ENCODE assay signal across 10 cellular contexts in genomic region chr17:76687278-76688164, GRCh38. TPM values are rescaled to one million over a fixed set of nuclear protein-coding genes. Genes with fewer than 3 reads are reported as not detected.
DNase-seq lines count a peak whose midpoint lies in the region; ATAC-seq and TF ChIP-seq lines count a peak whose summit lies in the region.
"Had no signal": no experiment of that assay in that cellular context is flagged by ENCODE, and none has a peak within 500 bp of the region (broad histone marks: within the 10 kb centered on the region; RNA-seq: fewer than 3 reads in every experiment).

No MANE protein-coding gene starts in this region.

- H3K9ac ChIP-seq in muscle layer of colon (ENCODE audit: low read length) = peak overlapping the region; percentile 22

- H3K4me1 ChIP-seq in Panc1 (ENCODE audit: control insufficient read depth, insufficient read depth, low read length) = peaks cover 29% of the 10 kb centered on the region
- peaks cover 87% of the 10 kb centered on the region for H3K4me1 ChIP-seq in muscle layer of colon (ENCODE audit: insufficient read depth, low read length)

- TF ChIP-seq CTCF in Panc1 (IDR thresholded peaks at IDR 0.05) (no peak), fibroblast of the aortic adventitia (IDR thresholded peaks at IDR 0.05; ENCODE audit: insufficient read depth, low read length) (no peak)

- H3K36me3 ChIP-seq in Panc1 (ENCODE audit: control insufficient read depth, insufficient read depth, low read length) (no peaks in the 10 kb centered on the region), muscle layer of colon (ENCODE audit: insufficient read depth, low read length) (peaks cover 18% of the 10 kb centered on the region)

- CTCF ChIA-PET in Panc1 (lab: Charles Lee) = no interaction called here

- peak overlapping the region; percentile 10; the same call in 1 of the 2 replicates for H3K27ac ChIP-seq in Panc1 (ENCODE audit: low read length)
- peak overlapping the region; percentile 96 for H3K27ac ChIP-seq in muscle layer of colon (ENCODE audit: low read depth, low read length)
- H3K27ac ChIP-seq in temporal lobe (ENCODE audit: low read depth, low read length) = peak overlapping the region; percentile 50

- no TSS peak for BruUV-seq in Panc1 (replicated peaks; lab: Mats Ljungman, UMichigan)

- no peaks in the 10 kb centered on the region for H3K27me3 ChIP-seq in Panc1 (ENCODE audit: control insufficient read depth, insufficient read depth, low read length)
- H3K27me3 ChIP-seq in muscle layer of colon (ENCODE audit: control insufficient read depth in 1 of 2, insufficient read depth in 2 of 2, low read length in 2 of 2) = no peaks in the 10 kb centered on the region

- H3K4me3 ChIP-seq in Panc1 (ENCODE audit: low read depth in 2 of 2, low read length in 2 of 2) (no peak overlapping the region), fibroblast of the aortic adventitia (ENCODE audit: low read depth, low read length) (no peak overlapping the region), muscle layer of colon (ENCODE audit: low read depth in 1 of 2, low read length in 2 of 2) (peak overlapping the region in 1 of 2 donors; percentile 26)

- H3K9me3 ChIP-seq in Panc1 (ENCODE audit: control insufficient read depth, insufficient read depth, low read depth, low read length) (no peaks in the 10 kb centered on the region), muscle layer of colon (ENCODE audit: low read length) (no peaks in the 10 kb centered on the region)

- no peak for DNase-seq in Panc1 (ENCODE audit: low read depth, low spot score)
- peak; percentile 61 for DNase-seq in fibroblast of the aortic adventitia (ENCODE audit: low read depth)
- no peak for DNase-seq in kidney tubule cell (ENCODE audit: low spot score)
- no peak for DNase-seq in NCI-H1092 treated with DMSO at 0.1 percent for 48 hours (lab: John Stamatoyannopoulos, UW)
- DNase-seq in NCI-H446 (lab: John Stamatoyannopoulos, UW) = no peak
- no peak for DNase-seq in NCI-H446 treated with DMSO at 0.1 percent for 48 hours (lab: John Stamatoyannopoulos, UW)
- DNase-seq: effector memory CD8-positive, alpha-beta T cell; stimulated activated naive CD8-positive, alpha-beta T cell treated with anti-CD3 and anti-CD28 coated beads, Interleukin-15, amount 100 ng/mL, for 72 hours had no signal

- intact Hi-C loops in Panc1 (cut with micrococcal nuclease; ENCODE audit: unreplicated experiment) = no loop called here

- POLR2A ChIA-PET in Panc1 (lab: Charles Lee) = no interaction called here

- ATAC-seq in Panc1 = no peak
- ATAC-seq: effector memory CD8-positive, alpha-beta T cell; stimulated activated naive CD8-positive, alpha-beta T cell treated with anti-CD3 and anti-CD28 coated beads, Interleukin-15, amount 100 ng/mL, for 72 hours had no signal

- in situ Hi-C loops in Panc1 (cut with HindIII; ENCODE audit: low pct_unique_long_range_greater_than_20kb, low sequenced_read_pairs) = no loop called here

RNA-seq across cellular contexts. Expression of gene MXRA7, which starts 23.2 kb away (rescaled TPM):
- total RNA-seq in Panc1 (2021; ENCODE audit: unreplicated experiment) (77.9 TPM), fibroblast of the aortic adventitia (ENCODE audit: low replicate concordance) (166 and 287 TPM in 2 replicates), temporal lobe (35.7 TPM)
- polyA plus RNA-seq in Panc1 (2012; ENCODE audit: insufficient read length) = 88.4 TPM

RNA-seq across cellular contexts. Expression of gene JMJD6, which starts 38.9 kb away (rescaled TPM):
- total RNA-seq in Panc1 (2021; ENCODE audit: unreplicated experiment) = 60.0 TPM
- polyA plus RNA-seq in Panc1 (2012; ENCODE audit: insufficient read length) = 54.8 TPM
- 10.8 and 18.1 TPM in 2 replicates for total RNA-seq in fibroblast of the aortic adventitia (ENCODE audit: low replicate concordance)
- total RNA-seq in temporal lobe = 24.3 TPM

RNA-seq across cellular contexts. Expression of gene METTL23, which starts 39.1 kb away (rescaled TPM):
- total RNA-seq in Panc1 (2021; ENCODE audit: unreplicated experiment) = 42.8 TPM
- 28.6 TPM for polyA plus RNA-seq in Panc1 (2012; ENCODE audit: insufficient read length)
- total RNA-seq in fibroblast of the aortic adventitia (ENCODE audit: low replicate concordance) = 17.9 and 29.1 TPM in 2 replicates
- 12.0 TPM for total RNA-seq in temporal lobe

RNA-seq across cellular contexts. Expression of gene ST6GALNAC1, which starts 44.0 kb away (rescaled TPM):
- total RNA-seq in Panc1 (2021; ENCODE audit: unreplicated experiment) (0.15 TPM), fibroblast of the aortic adventitia (ENCODE audit: low replicate concordance) (not detected in 2 replicates), temporal lobe (2.5 TPM)
- polyA plus RNA-seq in Panc1 (2012; ENCODE audit: insufficient read length) = not detected

RNA-seq across cellular contexts. Expression of gene SRSF2, which starts 49.6 kb away (rescaled TPM):
- total RNA-seq in Panc1 (2021; ENCODE audit: unreplicated experiment) (436 TPM), fibroblast of the aortic adventitia (ENCODE audit: low replicate concordance) (62.8 and 109 TPM in 2 replicates), temporal lobe (61.2 TPM)
- 358 TPM for polyA plus RNA-seq in Panc1 (2012; ENCODE audit: insufficient read length)

Comparison
In these comparisons a context has a peak if more than half of its experiments do, and no peak if none do; other contexts are left out.
1. H3K27ac ChIP-seq: peak in every context shown above with its lines; median percentile 96 in muscle layer of colon; 50 in temporal lobe; 10 in Panc1.